14 cellular contexts compared by ENCODE assay signal in genomic region chr16:19817875-19818274, GRCh38.
DNase-seq lines count a peak whose midpoint lies in the region; ATAC-seq, FAIRE-seq and TF ChIP-seq lines count a peak whose summit lies in the region.
"Had no signal": no experiment of that assay in that cellular context is flagged by ENCODE, and none has a peak within 500 bp of the region (broad histone marks: within the 10 kb centered on the region; RNA-seq: fewer than 3 reads in every experiment).

No MANE protein-coding gene starts in this region.

- no peak overlapping the region for H3K56ac ChIP-seq in H1 (replicated peaks; ENCODE audit: insufficient read length, low read depth, low read length)

- no peak overlapping the region for H2BK20ac ChIP-seq in H1 (ENCODE audit: low read length)

- TF ChIP-seq CTCF in Caco-2 (IDR thresholded peaks at IDR 0.05; ENCODE audit: insufficient read depth in 1 of 2, low read depth in 1 of 2, low read length in 1 of 2, severe bottlenecking in 1 of 2, unreplicated experiment in 1 of 2) (no peak), H1 (IDR thresholded peaks at IDR 0.05; ENCODE audit: control extremely low read depth in 1 of 3, insufficient read depth in 1 of 3, low read depth in 1 of 3, low read length in 3 of 3) (no peak)

- H3K79me1 ChIP-seq in H1 (ENCODE audit: low read depth, low read length): no peaks in the 10 kb centered on the region

- no peak overlapping the region for H2AFZ ChIP-seq in H1 (ENCODE audit: low read length)

- H3K36me3 Mint-ChIP-seq in Caco-2 (ENCODE audit: insufficient read depth, unreplicated experiment): no peaks in the 10 kb centered on the region
- H3K36me3 Mint-ChIP-seq: CD8-positive, alpha-beta T cell had no signal

- H3K4ac ChIP-seq in H1 (replicated peaks; ENCODE audit: insufficient read length, low read depth, low read length): no peak overlapping the region

- no peak for TF ChIP-seq EP300 in H1 (IDR thresholded peaks at IDR 0.05; ENCODE audit: borderline replicate concordance in 1 of 2, low read depth in 2 of 2, low read length in 2 of 2)

- H3K27me3 Mint-ChIP-seq in Caco-2 (ENCODE audit: insufficient read depth, unreplicated experiment): no peaks in the 10 kb centered on the region

- POLR2A ChIA-PET in Caco-2 (lab: Charles Lee): no interaction called here
- POLR2A ChIA-PET in H1 (lab: Charles Lee; ENCODE audit: partially characterized antibody): interaction anchor here (1.1 kb wide), 1 partner anchor 43 kb away, joined by 3 read pairs; no protein-coding TSS in a partner anchor

- H4K8ac ChIP-seq in H1 (ENCODE audit: extremely low read depth, insufficient read depth, low read length): no peak overlapping the region

- no peak overlapping the region for H2BK12ac ChIP-seq in H1 (ENCODE audit: low read depth, low read length)

- H3K79me2 ChIP-seq in H1 (ENCODE audit: control insufficient read depth in 1 of 2, insufficient read depth in 2 of 2, low read length in 2 of 2): no peaks in the 10 kb centered on the region

- no peak for ATAC-seq in HG03460 (IDR thresholded peaks at IDR 0.05; ENCODE audit: unreplicated experiment)
- no peak for ATAC-seq in HG03432 (IDR thresholded peaks at IDR 0.05; ENCODE audit: unreplicated experiment)
- no peak for ATAC-seq in GM18868 (IDR thresholded peaks at IDR 0.05; ENCODE audit: unreplicated experiment)
- ATAC-seq: CD8-positive, alpha-beta T cell had no signal

- no peak overlapping the region for H3K18ac ChIP-seq in H1 (ENCODE audit: extremely low read depth, low read length)

- H3K27ac ChIP-seq in H1 (ENCODE audit: low read depth, low read length) (no peak overlapping the region), small intestine (ENCODE audit: low read depth in 1 of 2, low read length in 1 of 2) (no peak overlapping the region)
- H3K27ac ChIP-seq: BLaER1 had no signal

- peaks cover 7% of the 10 kb centered on the region for H3K9me3 Mint-ChIP-seq in Caco-2 (ENCODE audit: unreplicated experiment)

- H3K14ac ChIP-seq in H1 (ENCODE audit: insufficient read length): no peak overlapping the region

- CTCF ChIA-PET in Caco-2 (lab: Charles Lee): interaction anchor here (0.6 kb wide), 1 partner anchor 1180 kb away, joined by 3 read pairs; no protein-coding TSS in a partner anchor
- CTCF ChIA-PET in H1 (lab: Charles Lee; ENCODE audit: partially characterized antibody): no interaction called here

- no peaks in the 10 kb centered on the region for H3K36me3 ChIP-seq in Caco-2 (ENCODE audit: control insufficient read depth, insufficient read depth, low read length)
- no peaks in the 10 kb centered on the region for H3K36me3 ChIP-seq in H1 (ENCODE audit: control insufficient read depth in 2 of 4, insufficient read depth in 4 of 4, low read length in 3 of 4)
- H3K36me3 ChIP-seq in small intestine (ENCODE audit: control insufficient read depth in 2 of 2, insufficient read depth in 2 of 2, low read length in 2 of 2): no peaks in the 10 kb centered on the region
- H3K36me3 ChIP-seq: BLaER1 had no signal

- no peak overlapping the region for H2BK15ac ChIP-seq in H1 (ENCODE audit: low read length)

- DNase-seq in Caco-2: peak; percentile 25 to 46
- DNase-seq in OCI-M1 (lab: John Stamatoyannopoulos, UW): peak; percentile 6
- DNase-seq in H1 (ENCODE audit: low read depth in 1 of 2, low spot score in 2 of 2): no peak
- DNase-seq in small intestine: peak; percentile 12
- DNase-seq in SIG-M5 (lab: John Stamatoyannopoulos, UW): no peak
- DNase-seq: 8988T; CD8-positive, alpha-beta T cell; GDM1; HCEC 1CT had no signal

- intact Hi-C loops in Caco-2 (cut with micrococcal nuclease; ENCODE audit: unreplicated experiment): no loop called here

- H3K23ac ChIP-seq in H1 (ENCODE audit: insufficient read length): peak overlapping the region; percentile 32

- no peak overlapping the region for H3K4me3 ChIP-seq in Caco-2 (ENCODE audit: low read depth, low read length)
- no peak overlapping the region for H3K4me3 ChIP-seq in H1 (ENCODE audit: extremely low read depth in 1 of 4, insufficient read depth in 2 of 4, low read depth in 3 of 4, low read length in 4 of 4)
- H3K4me3 ChIP-seq in small intestine (ENCODE audit: low read depth in 1 of 2, low read length in 2 of 2): no peak overlapping the region
- H3K4me3 ChIP-seq: BLaER1 had no signal

- no peak overlapping the region for H4K91ac ChIP-seq in H1 (replicated peaks; ENCODE audit: insufficient read length, low read length)

- H2AK5ac ChIP-seq in H1 (ENCODE audit: low read depth, low read length): no peak overlapping the region

- H3K23me2 ChIP-seq in H1 (ENCODE audit: low read depth, low read length): no peaks in the 10 kb centered on the region

- no peak overlapping the region for H2BK5ac ChIP-seq in H1 (ENCODE audit: low read depth, low read length)

- H3K27ac Mint-ChIP-seq in Caco-2 (ENCODE audit: unreplicated experiment): peak overlapping the region; percentile 32
- H3K27ac Mint-ChIP-seq: CD8-positive, alpha-beta T cell had no signal

- H3K9ac ChIP-seq in H1 (replicated peaks in 1 of 4; ENCODE audit: extremely low read depth in 1 of 4, low read depth in 3 of 4, low read length in 3 of 4): no peak overlapping the region
- H3K9ac ChIP-seq: BLaER1 had no signal

- BruUV-seq in Caco-2 (replicated peaks; lab: Mats Ljungman, UMichigan): no TSS peak

- TF ChIP-seq POLR2A in H1 (IDR thresholded peaks at IDR 0.05; ENCODE audit: control extremely low read depth in 1 of 2, low read depth in 2 of 2, low read length in 2 of 2): no peak

- TF ChIP-seq RAD21 in H1 (IDR thresholded peaks at IDR 0.05 in 1 of 2, conservative IDR thresholded peaks at IDR 0.05 in 1 of 2; ENCODE audit: low read depth in 2 of 2, low read length in 2 of 2): no peak

- H3K4me3 Mint-ChIP-seq in Caco-2 (ENCODE audit: unreplicated experiment): peak overlapping the region; percentile 54
- H3K4me3 Mint-ChIP-seq: CD8-positive, alpha-beta T cell had no signal

- H3K4me2 ChIP-seq in H1 (ENCODE audit: insufficient read depth in 1 of 2, low read depth in 2 of 2, low read length in 2 of 2): no peak overlapping the region
- H3K4me2 ChIP-seq: BLaER1 had no signal

- 87% methylated on average over 7 of the region's 7 CpGs; no CpG with 5 or more reads in 1 of the 2 experiments for WGBS in H1 (ENCODE audit: extremely low coverage in 1 of 2, insufficient coverage in 1 of 2, insufficient read length in 1 of 2, insufficient replicate concordance in 2 of 2, low coverage in 1 of 2, low lambda C conversion rate in 2 of 2, missing lambda C conversion rate in 1 of 2), 2 experiments
- 20 to 69% (median 44%) methylated on average over 7 of the region's 7 CpGs for WGBS in small intestine, 3 donors

- peaks cover 8% of the 10 kb centered on the region for H3K9me3 ChIP-seq in Caco-2
- H3K9me3 ChIP-seq in H1 (ENCODE audit: insufficient read depth in 2 of 2, low read depth in 1 of 2, low read length in 1 of 2): peaks cover 0 to 6% of the 10 kb centered on the region in 2 experiments; a peak in 3 of 4 replicates
- H3K9me3 ChIP-seq in small intestine (ENCODE audit: control insufficient read depth, low read depth): no peaks in the 10 kb centered on the region

- H3K27me3 ChIP-seq in Caco-2 (replicated peaks; ENCODE audit: control insufficient read depth, insufficient read depth, low read length): no peaks in the 10 kb centered on the region
- H3K27me3 ChIP-seq in H1 (replicated peaks in 1 of 4; ENCODE audit: control insufficient read depth in 3 of 4, extremely low read depth in 1 of 4, insufficient read depth in 3 of 4, low read length in 3 of 4): no peaks in the 10 kb centered on the region
- H3K27me3 ChIP-seq in small intestine (ENCODE audit: control insufficient read depth in 2 of 2, insufficient read depth in 2 of 2, low read length in 2 of 2): no peaks in the 10 kb centered on the region
- H3K27me3 ChIP-seq: BLaER1 had no signal

- peaks cover 18% of the 10 kb centered on the region for H3K4me1 Mint-ChIP-seq in Caco-2 (ENCODE audit: low read depth, unreplicated experiment)

- no peaks in the 10 kb centered on the region for H4K20me1 ChIP-seq in H1 (replicated peaks in 1 of 2; ENCODE audit: control insufficient read depth in 1 of 2, insufficient read depth in 2 of 2, low read length in 2 of 2)
- H4K20me1 ChIP-seq: BLaER1 had no signal

- no peak overlapping the region for H2BK120ac ChIP-seq in H1 (replicated peaks; ENCODE audit: low read depth, low read length)

- no peak for FAIRE-seq in H1 (lab: Jason Lieb, UNC)
- no peak for FAIRE-seq in small intestine (lab: Jason Lieb, UNC)
- FAIRE-seq: D721Med had no signal

- peaks cover 35% of the 10 kb centered on the region for H3K4me1 ChIP-seq in Caco-2
- H3K4me1 ChIP-seq in H1 (replicated peaks in 1 of 4; ENCODE audit: control insufficient read depth in 3 of 4, insufficient read depth in 4 of 4, low read length in 3 of 4): peaks cover 0 to 2% (median 0%) of the 10 kb centered on the region in 4 experiments; a peak in 1 of 7 replicates
- peaks cover 0 to 2% of the 10 kb centered on the region in 2 donors for H3K4me1 ChIP-seq in small intestine (ENCODE audit: control insufficient read depth in 2 of 2, insufficient read depth in 1 of 2, low read depth in 1 of 2, low read length in 1 of 2)

- no peak overlapping the region for H4K5ac ChIP-seq in H1 (ENCODE audit: insufficient read length, low read depth, low read length)

TF ChIP-seq in H1, 55 proteins besides CTCF, POLR2A, EP300 and RAD21 (continues in another document):
- TF ChIP-seq PHF8 (conservative IDR thresholded peaks at IDR 0.05; ENCODE audit: low read depth, low read length) (no peak), BACH1 (IDR thresholded peaks at IDR 0.05; ENCODE audit: low read length) (no peak), NANOG (IDR thresholded peaks at IDR 0.05; ENCODE audit: insufficient read depth, low read depth, low read length, poor library complexity, severe bottlenecking) (no peak)

Comparison
In these comparisons a context has a peak if more than half of its experiments do, and no peak if none do; other contexts are left out.
1. DNase-seq: peak in Caco-2 (2 of 2), OCI-M1 (single experiment) and small intestine (single experiment); none in H1 (0 of 2) and SIG-M5 (single experiment).